7 cellular contexts compared by ENCODE assay signal in genomic region chr7:39529582-39529981, GRCh38.
"Had no signal": no experiment of that assay in that cellular context is flagged by ENCODE, and none has a peak within 500 bp of the region (broad histone marks: within the 10 kb centered on the region; RNA-seq: fewer than 3 reads in every experiment).

No MANE protein-coding gene starts in this region.

- DNase-seq: IMR-90, KBM-7, KG1 had no signal

- ATAC-seq: HepG2, K562 had no signal

- H3K4me3 ChIP-seq: K562 had no signal

- H3K27ac ChIP-seq: HL-60, KMS-11 had no signal

- H3K4me2 ChIP-seq: KMS-11 had no signal

- H3K9ac ChIP-seq: KMS-11 had no signal
